Comparison of ENCODE assay signal across 1 cellular context in genomic region chr16:27699540-27699939, GRCh38.
TF ChIP-seq lines count a peak whose summit lies in the region.

No MANE protein-coding gene starts in this region.

TF ChIP-seq in GM23338, 12 proteins besides CTCF, POLR2A, EP300 and RAD21 (continued from another document):
- no peak for TF ChIP-seq ZNF462 (CRISPR knock-in tag; IDR thresholded peaks at IDR 0.05)
- TF ChIP-seq EZH2phosphoT487 (IDR thresholded peaks at IDR 0.05; ENCODE audit: unreplicated experiment), result no peak
- no peak for TF ChIP-seq ZNF114 (CRISPR knock-in tag; IDR thresholded peaks at IDR 0.05)
- TF ChIP-seq POLR2AphosphoS5 (IDR thresholded peaks at IDR 0.05; ENCODE audit: low read depth), result no peak
- TF ChIP-seq ETS1 (IDR thresholded peaks at IDR 0.05), result no peak
